Comparison of ENCODE assay signal across 28 cellular contexts in the genomic region with DNA sequence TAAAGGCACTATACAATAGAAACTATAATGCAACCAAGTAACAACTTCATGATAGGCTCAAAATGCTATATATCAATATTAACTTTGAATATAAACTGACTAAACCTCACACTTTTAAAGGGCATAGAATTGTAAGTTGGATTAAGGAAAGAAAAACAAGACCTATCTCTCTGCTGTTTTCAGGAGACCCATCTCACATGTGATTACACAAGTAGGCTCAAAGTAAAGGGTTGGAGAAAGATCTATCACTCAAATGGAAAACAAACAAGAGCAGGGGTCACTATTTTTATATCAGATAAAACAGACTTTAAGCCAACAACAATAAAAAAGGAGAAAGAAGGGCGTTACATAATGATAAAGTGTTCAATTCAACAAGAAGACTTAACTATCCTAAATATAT.
"Had no signal": no experiment of that assay in that cellular context is flagged by ENCODE, and none has a peak within 500 bp of the region (broad histone marks: within the 10 kb centered on the region; RNA-seq: fewer than 3 reads in every experiment).

No MANE protein-coding gene starts in this region.

- H3K4me1 Mint-ChIP-seq: stimulated activated naive CD8-positive, alpha-beta T cell treated with anti-CD3 and anti-CD28 coated beads, Interleukin-15, amount 100 ng/mL, for 72 hours had no signal

- H3K4me3 ChIP-seq: left lung, lower lobe of right lung, pancreas, prostate gland, skin epidermis, tibial nerve, uterus had no signal

- H3K9me3 ChIP-seq: left lung, lower lobe of right lung, pancreas, prostate gland, tibial nerve, uterus had no signal

- ATAC-seq: left cardiac atrium; left lung; lower lobe of right lung; naive thymus-derived CD8-positive, alpha-beta T cell; pancreas; right cardiac atrium; sciatic nerve; stimulated activated naive CD8-positive, alpha-beta T cell treated with anti-CD3 and anti-CD28 coated beads, Interleukin-15, amount 100 ng/mL, for 72 hours had no signal

- H3K4me3 Mint-ChIP-seq: naive thymus-derived CD8-positive, alpha-beta T cell; nephron; neural crest cell; stimulated activated naive CD8-positive, alpha-beta T cell treated with anti-CD3 and anti-CD28 coated beads, Interleukin-15, amount 100 ng/mL, for 72 hours; type B pancreatic cell had no signal

- H3K27me3 ChIP-seq: left lung, pancreas, tibial nerve, uterus had no signal

- H3K27ac ChIP-seq: left lung, lower lobe of right lung, pancreas, prostate gland, skin epidermis, tibial nerve, uterus had no signal

- H3K4me1 ChIP-seq: lower lobe of right lung, prostate gland, tibial nerve, uterus had no signal

- H3K27ac Mint-ChIP-seq: naive thymus-derived CD8-positive, alpha-beta T cell; nephron; stimulated activated naive CD8-positive, alpha-beta T cell treated with anti-CD3 and anti-CD28 coated beads, Interleukin-15, amount 100 ng/mL, for 72 hours; type B pancreatic cell had no signal

- H3K36me3 Mint-ChIP-seq: naive thymus-derived CD8-positive, alpha-beta T cell had no signal

- DNase-seq: kidney glomerular epithelial cell; left cardiac atrium; left lung; lower lobe of right lung; mammary epithelial cell; mesenchymal stem cell; naive thymus-derived CD8-positive, alpha-beta T cell; nucleus accumbens; pancreas; posterior cingulate gyrus; retina; right cardiac atrium; stimulated activated CD4-positive, alpha-beta T cell treated with anti-CD3 and anti-CD28 coated beads, Interleukin-12 subunit alpha, Interleukin-12 subunit beta, amount 100 ng/mL, for 4 hours; stimulated activated CD4-positive, alpha-beta T cell treated with anti-CD3 and anti-CD28 coated beads, Interleukin-15, amount 100 ng/mL, for 24 hours; stimulated activated CD4-positive, alpha-beta T cell treated with anti-CD3 and anti-CD28 coated beads, Interleukin-2, amount 100 ng/mL, for 24 hours; stimulated activated CD4-positive, alpha-beta T cell treated with anti-CD3 and anti-CD28 coated beads, Interleukin-4, amount 100 ng/mL, for 1 hour; stimulated activated naive CD4-positive, alpha-beta T cell treated with Interleukin-2 at 50 U/mL for 16 hours; stimulated activated naive CD8-positive, alpha-beta T cell treated with anti-CD3 and anti-CD28 coated beads, Interleukin-15, amount 100 ng/mL, for 72 hours; substantia nigra; uterus had no signal

- H3K36me3 ChIP-seq: left lung, lower lobe of right lung, pancreas, uterus had no signal

- H3K9me3 Mint-ChIP-seq: naive thymus-derived CD8-positive, alpha-beta T cell; nephron; type B pancreatic cell had no signal

- H3K27me3 Mint-ChIP-seq: naive thymus-derived CD8-positive, alpha-beta T cell; type B pancreatic cell had no signal

- FAIRE-seq: keratinocyte, pancreas had no signal
